Comparison of ENCODE assay signal across 15 cellular contexts in the genomic region with DNA sequence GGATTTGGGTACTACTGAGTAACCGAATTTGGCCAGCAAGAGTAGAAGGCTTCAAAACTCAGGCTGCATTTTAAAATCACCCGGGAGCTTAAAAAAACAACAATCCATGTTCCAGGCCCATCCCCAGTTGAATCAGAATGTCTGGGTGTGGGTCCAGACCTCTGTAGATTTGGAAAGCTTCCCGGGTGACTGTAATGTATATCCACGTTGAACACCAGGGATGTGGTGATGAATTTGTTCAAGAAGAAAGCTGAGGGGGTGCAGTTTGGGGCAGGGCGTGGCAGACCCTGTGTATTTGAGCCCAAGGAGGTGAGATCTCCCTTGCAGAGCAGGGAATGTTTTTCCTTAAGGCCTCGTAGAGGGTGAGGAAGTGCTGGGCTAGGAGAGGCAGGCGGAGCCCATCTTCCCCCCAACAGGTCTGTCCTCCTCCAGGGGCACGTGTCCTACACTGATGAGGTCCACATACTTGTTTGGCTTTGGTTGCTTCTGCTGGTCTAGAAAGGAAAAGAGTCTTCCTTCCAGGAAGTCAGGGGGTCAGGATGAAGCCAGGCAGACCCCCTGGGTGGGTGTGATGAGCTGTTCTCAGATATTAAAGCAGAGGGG. TPM values are rescaled to one million over a fixed set of nuclear protein-coding genes. Genes with fewer than 3 reads are reported as not detected.
DNase-seq lines count a peak whose midpoint lies in the region; ATAC-seq, FAIRE-seq and TF ChIP-seq lines count a peak whose summit lies in the region.
"Had no signal": no experiment of that assay in that cellular context is flagged by ENCODE, and none has a peak within 500 bp of the region (broad histone marks: within the 10 kb centered on the region; RNA-seq: fewer than 3 reads in every experiment).

No MANE protein-coding gene starts in this region.

- peaks cover 22% of the 10 kb centered on the region for H4K20me1 ChIP-seq in hepatocyte (ENCODE audit: insufficient read depth, poor library complexity, severe bottlenecking)

- TF ChIP-seq CTCF in epithelial cell of esophagus (IDR thresholded peaks at IDR 0.05; ENCODE audit: insufficient read depth, low read depth, low read length, missing control alignments): no peak
- TF ChIP-seq CTCF in osteocyte (IDR thresholded peaks at IDR 0.05): no peak
- no peak for TF ChIP-seq CTCF in hepatocyte (IDR thresholded peaks at IDR 0.05; ENCODE audit: poor library complexity)
- TF ChIP-seq CTCF in gastroesophageal sphincter (IDR thresholded peaks at IDR 0.05): no peak
- no peak for TF ChIP-seq CTCF in testis (IDR thresholded peaks at IDR 0.05)

- H3K36me3 ChIP-seq in hepatocyte (replicated peaks; ENCODE audit: insufficient read depth, low read depth) (no peaks in the 10 kb centered on the region), gastroesophageal sphincter (no peaks in the 10 kb centered on the region), testis (ENCODE audit: low read depth, missing control alignments) (no peaks in the 10 kb centered on the region)
- H3K36me3 ChIP-seq: Peyer's patch had no signal

- no peak overlapping the region for H3K27ac ChIP-seq in hepatocyte
- peak overlapping the region in 2 of 4 donors; percentile 19 to 36 for H3K27ac ChIP-seq in gastroesophageal sphincter
- H3K27ac ChIP-seq in testis: no peak overlapping the region
- H3K27ac ChIP-seq: Peyer's patch had no signal

- H3K4me1 ChIP-seq in hepatocyte (ENCODE audit: insufficient read depth): peaks cover 29% of the 10 kb centered on the region
- peaks cover 0 to 59% (median 9%) of the 10 kb centered on the region in 3 donors for H3K4me1 ChIP-seq in gastroesophageal sphincter
- H3K4me1 ChIP-seq in testis: peaks cover 23% of the 10 kb centered on the region

- TF ChIP-seq EP300 in gastroesophageal sphincter (IDR thresholded peaks at IDR 0.05): no peak

- H3K27me3 Mint-ChIP-seq in osteocyte (ENCODE audit: unreplicated experiment): no peaks in the 10 kb centered on the region

- 82% methylated on average over 8 of the region's 8 CpGs for WGBS in hepatocyte (ENCODE audit: low lambda C conversion rate, missing lambda C conversion rate)
- WGBS in gastroesophageal sphincter (ENCODE audit: low coverage in 1 of 2), 2 donors: 5 to 37% methylated on average over 3 to 5 of the region's 8 CpGs
- 65 to 69% methylated on average over 8 of the region's 8 CpGs for WGBS in testis, 2 donors

- no peaks in the 10 kb centered on the region for H3K9me3 Mint-ChIP-seq in osteocyte (ENCODE audit: unreplicated experiment)
- H3K9me3 Mint-ChIP-seq: natural killer cell had no signal

- no peak overlapping the region for H2AFZ ChIP-seq in hepatocyte

- H3K27ac Mint-ChIP-seq in osteocyte (ENCODE audit: unreplicated experiment): peak overlapping the region; percentile 91
- H3K27ac Mint-ChIP-seq: activated naive CD8-positive, alpha-beta T cell; natural killer cell had no signal

- no peaks in the 10 kb centered on the region for H3K9me2 ChIP-seq in hepatocyte (replicated peaks; ENCODE audit: insufficient read depth)

- peaks cover 100% of the 10 kb centered on the region for H3K79me2 ChIP-seq in hepatocyte

- H3K27me3 ChIP-seq in hepatocyte (no peaks in the 10 kb centered on the region), gastroesophageal sphincter (no peaks in the 10 kb centered on the region), testis (no peaks in the 10 kb centered on the region)
- H3K27me3 ChIP-seq: Peyer's patch had no signal

- peaks cover 82% of the 10 kb centered on the region for H3K4me1 Mint-ChIP-seq in osteocyte (ENCODE audit: unreplicated experiment)
- H3K4me1 Mint-ChIP-seq: natural killer cell had no signal

- intact Hi-C loops in testis (cut with DNase I; ENCODE audit: low total_unique reads): no loop called here

- H3K9me3 ChIP-seq in hepatocyte (ENCODE audit: low read depth) (no peaks in the 10 kb centered on the region), gastroesophageal sphincter (no peaks in the 10 kb centered on the region), testis (no peaks in the 10 kb centered on the region)
- H3K9me3 ChIP-seq: Peyer's patch had no signal

- no peak overlapping the region for H3K4me2 ChIP-seq in hepatocyte

- H3K4me3 ChIP-seq in epithelial cell of esophagus (ENCODE audit: low read length) (no peak overlapping the region), hepatocyte (no peak overlapping the region), gastroesophageal sphincter (no peak overlapping the region), testis (no peak overlapping the region)
- H3K4me3 ChIP-seq: K562, Peyer's patch had no signal

- H3K36me3 Mint-ChIP-seq in osteocyte (ENCODE audit: unreplicated experiment): no peaks in the 10 kb centered on the region
- H3K36me3 Mint-ChIP-seq: activated naive CD8-positive, alpha-beta T cell; CD4-positive, alpha-beta memory T cell; natural killer cell had no signal

- peak; percentile 48 for FAIRE-seq in H54 (lab: Jason Lieb, UNC)
- FAIRE-seq: K562 had no signal

- ATAC-seq in gastroesophageal sphincter: no peak
- ATAC-seq: K562, natural killer cell had no signal

- no peak overlapping the region for H3K4me3 Mint-ChIP-seq in osteocyte (ENCODE audit: unreplicated experiment)
- H3K4me3 Mint-ChIP-seq: activated naive CD8-positive, alpha-beta T cell; CD4-positive, alpha-beta memory T cell; natural killer cell had no signal

- DNase-seq in H54 (ENCODE audit: insufficient read length, low spot score) (peak; percentile 61), RPMI7951 (ENCODE audit: low read depth) (peak; percentile 77), epithelial cell of esophagus (ENCODE audit: low read depth) (peak; percentile 69), osteocyte (ENCODE audit: extremely low spot score, unreplicated experiment) (no peak), hepatocyte (ENCODE audit: low spot score) (no peak), testis (no peak), HPDE6-E6E7 (ENCODE audit: extremely low spot score) (no peak)
- DNase-seq: CD4-positive, alpha-beta memory T cell; effector memory CD4-positive, alpha-beta T cell; natural killer cell; Peyer's patch; T1000 had no signal

- no peak for TF ChIP-seq POLR2A in H54 (IDR thresholded peaks at IDR 0.05; ENCODE audit: low read depth, low read length)
- no peak for TF ChIP-seq POLR2A in gastroesophageal sphincter (IDR thresholded peaks at IDR 0.05)
- TF ChIP-seq POLR2A in testis (IDR thresholded peaks at IDR 0.05): no peak

RNA-seq across cellular contexts. Expression of a gene that starts 5.8 kb away (rescaled TPM):
- 75.8 and 86.6 TPM in 2 replicates for total RNA-seq in RPMI7951 (2014; rRNA removed; shearing (Covaris generic))
- 60.1 and 62.1 TPM in 2 replicates for total RNA-seq in osteocyte
- 32.0 and 35.9 TPM in 2 replicates for total RNA-seq in hepatocyte
- 20.3 and 23.3 TPM in 2 replicates for polyA plus RNA-seq in hepatocyte
- total RNA-seq in gastroesophageal sphincter: 10 to 100 TPM; 29.3 to 63.0 (median 42.9) TPM
- 10 to 100 TPM; 64.4 to 88.5 TPM for total RNA-seq in testis
- polyA plus RNA-seq in testis (ENCODE audit: insufficient read depth, low read depth, low replicate concordance): 33.3 TPM
- polyA plus RNA-seq: CD4-positive, alpha-beta memory T cell had no signal

Comparison
In these comparisons a context has a peak if more than half of its experiments do, and no peak if none do; other contexts are left out.
1. DNase-seq: peak in H54 (single experiment), RPMI7951 (single experiment) and epithelial cell of esophagus (single experiment); none in osteocyte (single experiment), hepatocyte (single experiment), testis (single experiment) and HPDE6-E6E7 (single experiment).